ENCODE assay signal across 1 cellular context in the genomic region with DNA sequence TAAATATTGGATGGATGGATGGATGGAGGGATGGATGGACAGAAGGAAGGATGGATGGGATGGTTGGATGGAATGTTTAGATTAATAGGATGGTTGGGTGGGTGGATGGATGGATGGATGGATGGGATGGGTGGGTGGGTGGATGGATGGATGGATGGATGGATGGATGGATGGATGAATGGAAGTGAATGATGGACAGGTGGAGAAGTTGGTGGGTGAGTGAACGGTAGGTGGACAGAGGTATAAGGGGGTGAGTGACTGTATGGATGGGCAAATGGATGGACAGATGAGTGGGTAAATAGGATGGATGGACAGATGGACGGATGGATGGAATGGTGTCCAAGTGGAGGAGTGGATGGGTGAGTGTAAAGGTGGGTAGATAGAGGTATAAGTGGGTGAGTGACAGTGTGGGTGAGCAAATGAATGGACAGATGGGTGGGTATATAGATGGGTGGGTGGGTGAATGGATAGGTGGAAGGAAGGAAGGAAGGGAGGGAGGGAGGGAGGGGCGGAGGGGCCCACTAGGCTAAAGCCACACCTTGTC.
TF ChIP-seq lines count a peak whose summit lies in the region.

No MANE protein-coding gene starts in this region.

TF ChIP-seq in HEK293, 187 proteins besides CTCF, POLR2A, EP300 and RAD21 (continued from another document):
- TF ChIP-seq, protein P1, sequence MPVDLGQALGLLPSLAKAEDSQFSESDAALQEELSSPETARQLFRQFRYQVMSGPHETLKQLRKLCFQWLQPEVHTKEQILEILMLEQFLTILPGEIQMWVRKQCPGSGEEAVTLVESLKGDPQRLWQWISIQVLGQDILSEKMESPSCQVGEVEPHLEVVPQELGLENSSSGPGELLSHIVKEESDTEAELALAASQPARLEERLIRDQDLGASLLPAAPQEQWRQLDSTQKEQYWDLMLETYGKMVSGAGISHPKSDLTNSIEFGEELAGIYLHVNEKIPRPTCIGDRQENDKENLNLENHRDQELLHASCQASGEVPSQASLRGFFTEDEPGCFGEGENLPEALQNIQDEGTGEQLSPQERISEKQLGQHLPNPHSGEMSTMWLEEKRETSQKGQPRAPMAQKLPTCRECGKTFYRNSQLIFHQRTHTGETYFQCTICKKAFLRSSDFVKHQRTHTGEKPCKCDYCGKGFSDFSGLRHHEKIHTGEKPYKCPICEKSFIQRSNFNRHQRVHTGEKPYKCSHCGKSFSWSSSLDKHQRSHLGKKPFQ (tag by site-specific recombination; IDR thresholded peaks at IDR 0.05) = no peak
